10 cellular contexts compared by ENCODE assay signal in genomic region chr17:77254961-77255741, GRCh38.
DNase-seq lines count a peak whose midpoint lies in the region; ATAC-seq and TF ChIP-seq lines count a peak whose summit lies in the region.
"Had no signal": no experiment of that assay in that cellular context is flagged by ENCODE, and none has a peak within 500 bp of the region (broad histone marks: within the 10 kb centered on the region; RNA-seq: fewer than 3 reads in every experiment).

No MANE protein-coding gene starts in this region.

- no peaks in the 10 kb centered on the region for H3K36me3 ChIP-seq in mucosa of descending colon (ENCODE audit: low read depth)

- intact Hi-C loops in mucosa of descending colon (cut with DNase I, micrococcal nuclease) = no loop called here

- DNase-seq in AG20443 (ENCODE audit: low spot score) (peak; percentile 88), LoVo (ENCODE audit: low spot score) (peak; percentile 36), cerebellar cortex (ENCODE audit: low spot score) (peak; percentile 58), mucosa of descending colon (no peak), KBM-7 (no peak), NCI-H2029 treated with DMSO at 0.1 percent for 48 hours (lab: John Stamatoyannopoulos, UW) (no peak)
- DNase-seq: activated CD4-positive, alpha-beta T cell treated with anti-CD3 and anti-CD28 coated beads for 48 hours; hippocampal formation had no signal

- H3K4me1 ChIP-seq in mucosa of descending colon (ENCODE audit: low read depth) = no peaks in the 10 kb centered on the region

- in situ Hi-C loops in KBM-7 (cut with MboI; ENCODE audit: low pct_unique_long_range_greater_than_20kb, low sequenced_read_pairs) = loop anchor here (25.0 kb wide), 1 partner anchor 393 kb away; the partner anchor contains the start of gene MGAT5B

- TF ChIP-seq CTCF in mucosa of descending colon (IDR thresholded peaks at IDR 0.05) = no peak

- peak; percentile 16 for ATAC-seq in mucosa of descending colon
- ATAC-seq in HG03354 (IDR thresholded peaks at IDR 0.05; ENCODE audit: poor library complexity, severe bottlenecking, unreplicated experiment) = no peak
- ATAC-seq in GM19463 (IDR thresholded peaks at IDR 0.05; ENCODE audit: unreplicated experiment) = no peak

- H3K4me3 ChIP-seq in mucosa of descending colon = no peak overlapping the region

- H3K9me3 ChIP-seq in mucosa of descending colon = no peaks in the 10 kb centered on the region

Comparison
In these comparisons a context has a peak if more than half of its experiments do, and no peak if none do; other contexts are left out.
1. DNase-seq: peak in AG20443 (single experiment), LoVo (single experiment) and cerebellar cortex (single experiment); none in mucosa of descending colon (0 of 3), KBM-7 (single experiment) and NCI-H2029 treated with DMSO at 0.1 percent for 48 hours (single experiment).